1 cellular context compared by ENCODE assay signal in genomic region chr1:206921772-206922265, GRCh38.
TF ChIP-seq lines count a peak whose summit lies in the region.

Gene FCMR, minus strand, starts transcription at chr1:206921941. Its CDS starts 87 bp downstream, at chr1:206921854.

TF ChIP-seq in GM12878, 131 proteins besides CTCF, POLR2A, EP300 and RAD21 (continued from another document and continues in another):
- TF ChIP-seq HSF1 (IDR thresholded peaks at IDR 0.05; ENCODE audit: low read depth, low read length) (no peak), WRNIP1 (IDR thresholded peaks at IDR 0.05; ENCODE audit: borderline replicate concordance, low read depth, low read length) (no peak), LARP7 (IDR thresholded peaks at IDR 0.05) (0 out of 2 replicates have a peak, but pooled peaks have one; percentile 7), NKRF (conservative IDR thresholded peaks at IDR 0.05) (0 out of 2 replicates have a peak, but pooled peaks have one; percentile 33), YY1 (IDR thresholded peaks at IDR 0.05; ENCODE audit: low read depth, low read length) (peak; percentile 26; the same call in 1 of the 2 replicates), ZNF687 (IDR thresholded peaks at IDR 0.05) (peak; percentile 98), HCFC1 (IDR thresholded peaks at IDR 0.05; ENCODE audit: low read length) (no peak), SMAD5 (IDR thresholded peaks at IDR 0.05; ENCODE audit: low read depth) (peak; percentile 69; the same call in 1 of the 2 replicates), MEF2B (IDR thresholded peaks at IDR 0.05; ENCODE audit: partially characterized antibody, poor library complexity, severe bottlenecking) (peak; percentile 76), NR2F1 (conservative IDR thresholded peaks at IDR 0.05) (0 out of 2 replicates have a peak, but pooled peaks have one; percentile 14), ASH2L (IDR thresholded peaks at IDR 0.05; ENCODE audit: borderline replicate concordance, low read depth) (0 out of 2 replicates have a peak, but pooled peaks have one; percentile 25), SMAD1 (IDR thresholded peaks at IDR 0.05; ENCODE audit: low read depth, partially characterized antibody) (peak; percentile 82), ELK1 (IDR thresholded peaks at IDR 0.05; ENCODE audit: low read depth, low read length) (0 out of 2 replicates have a peak, but pooled peaks have one; percentile 12), MTA2 (IDR thresholded peaks at IDR 0.05; ENCODE audit: low read depth) (peak; percentile 77), TBL1XR1 (IDR thresholded peaks at IDR 0.05; ENCODE audit: low read depth, low read length) (peak; percentile 55; the same call in 1 of the 2 replicates), ZZZ3 (IDR thresholded peaks at IDR 0.05; ENCODE audit: control insufficient read depth, insufficient read length, low read depth) (no peak), POLR2AphosphoS2 (IDR thresholded peaks at IDR 0.05; ENCODE audit: low read depth, low read length) (peak; percentile 69; the same call in 1 of the 2 replicates), BHLHE40 (IDR thresholded peaks at IDR 0.05; ENCODE audit: borderline replicate concordance in 1 of 2, low read depth in 2 of 2, low read length in 1 of 2) (peak; percentile 42 to 52; a peak in 2 of 4 replicates), ATF2 (IDR thresholded peaks at IDR 0.05; ENCODE audit: low read length) (no peak), SPI1 (IDR thresholded peaks at IDR 0.05; ENCODE audit: borderline replicate concordance, insufficient read depth, low read depth, low read length) (peak; percentile 62; the same call in 1 of the 2 replicates), GATAD2B (conservative IDR thresholded peaks at IDR 0.05; ENCODE audit: low read depth) (peak; percentile 70; the same call in 1 of the 2 replicates), PAX5 (IDR thresholded peaks at IDR 0.05; ENCODE audit: borderline replicate concordance, low read depth, low read length) (0 out of 2 replicates have a peak, but pooled peaks have one; percentile 42), SMARCA5 (IDR thresholded peaks at IDR 0.05) (0 out of 2 replicates have a peak, but pooled peaks have one; percentile 10), MLLT1 (IDR thresholded peaks at IDR 0.05) (peak; percentile 91), MXI1 (IDR thresholded peaks at IDR 0.05; ENCODE audit: low read depth, low read length) (0 out of 2 replicates have a peak, but pooled peaks have one; percentile 41), CREM (IDR thresholded peaks at IDR 0.05; ENCODE audit: low read depth) (peak; percentile 63; the same call in 1 of the 2 replicates), RB1 (IDR thresholded peaks at IDR 0.05; ENCODE audit: borderline replicate concordance) (peak; percentile 75; the same call in 1 of the 2 replicates), MEF2A (IDR thresholded peaks at IDR 0.05; ENCODE audit: insufficient read depth, low read depth, low read length) (peak; percentile 56; the same call in 1 of the 2 replicates), ZSCAN29 (IDR thresholded peaks at IDR 0.05) (no peak), ZBTB4 (CRISPR knock-in tag; IDR thresholded peaks at IDR 0.05) (no peak), ZNF592 (IDR thresholded peaks at IDR 0.05) (peak; percentile 78; the same call in 1 of the 2 replicates), CHD1 (IDR thresholded peaks at IDR 0.05; ENCODE audit: low read depth, low read length) (0 out of 2 replicates have a peak, but pooled peaks have one; percentile 29), TAF1 (IDR thresholded peaks at IDR 0.05; ENCODE audit: borderline replicate concordance, low read depth, low read length) (peak; percentile 73; the same call in 1 of the 2 replicates), SUPT20H (IDR thresholded peaks at IDR 0.05; ENCODE audit: borderline replicate concordance, control insufficient read depth, low read depth, low read length) (no peak)
